Comparison of ENCODE assay signal across 23 cellular contexts in the genomic region with DNA sequence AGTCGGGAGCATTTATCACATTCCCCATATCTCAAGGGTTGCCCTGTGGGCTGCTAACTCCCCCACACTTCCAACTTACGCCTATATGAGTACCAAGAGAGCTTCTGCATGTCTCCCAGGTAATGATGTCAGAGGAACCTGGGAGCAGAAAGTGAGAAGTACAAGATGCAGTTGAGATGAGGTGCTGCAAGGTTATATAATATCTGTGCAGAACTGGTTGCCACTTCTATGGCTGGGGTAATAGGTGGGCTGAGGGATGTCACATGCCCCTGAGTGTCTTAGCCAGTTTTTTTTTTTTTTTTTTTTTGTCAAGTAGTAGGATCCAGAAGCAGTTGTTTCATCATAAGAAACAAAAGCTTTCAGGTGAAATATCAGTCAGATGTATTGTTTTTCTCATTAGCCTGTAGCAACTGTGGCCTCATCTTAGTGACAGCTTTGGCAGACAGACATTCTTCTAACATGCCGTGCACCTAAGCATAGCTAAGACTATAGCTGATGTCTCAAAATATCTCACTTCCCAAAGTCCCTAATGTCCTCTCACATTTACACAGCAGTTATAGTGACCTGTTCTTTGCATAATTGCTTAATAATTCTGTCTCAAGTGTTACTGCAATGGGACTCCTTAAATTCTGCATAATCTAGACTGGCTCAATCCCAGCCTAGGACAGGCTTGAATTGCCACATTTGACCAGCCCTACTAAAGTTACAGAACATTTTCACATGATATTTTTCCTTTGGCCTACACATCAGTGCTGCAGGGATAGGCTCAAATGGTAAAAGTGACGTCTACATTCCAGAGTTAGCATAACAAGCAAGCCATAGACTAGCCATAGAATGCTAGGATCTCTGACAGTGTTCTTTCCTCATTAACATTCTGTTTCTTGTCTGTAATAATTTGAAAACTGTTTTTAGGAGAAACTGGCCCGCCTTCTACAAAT. TPM values are rescaled to one million over a fixed set of nuclear protein-coding genes. Genes with fewer than 3 reads are reported as not detected.
DNase-seq lines count a peak whose midpoint lies in the region; ATAC-seq, FAIRE-seq and TF ChIP-seq lines count a peak whose summit lies in the region.
"Had no signal": no experiment of that assay in that cellular context is flagged by ENCODE, and none has a peak within 500 bp of the region (broad histone marks: within the 10 kb centered on the region; RNA-seq: fewer than 3 reads in every experiment).

No MANE protein-coding gene starts in this region.

- POLR2A ChIA-PET in H1 (lab: Charles Lee; ENCODE audit: partially characterized antibody), result no interaction called here

- H2BK20ac ChIP-seq in H1 (ENCODE audit: low read length), result no peak overlapping the region

- TF ChIP-seq POLR2A in H1 (IDR thresholded peaks at IDR 0.05; ENCODE audit: control extremely low read depth in 1 of 2, low read depth in 2 of 2, low read length in 2 of 2), result no peak

- H3K23ac ChIP-seq in H1 (ENCODE audit: insufficient read length), result no peak overlapping the region

- no peak for ATAC-seq in HG03045 (IDR thresholded peaks at IDR 0.05; ENCODE audit: unreplicated experiment)
- ATAC-seq: A549, Right ventricle myocardium inferior had no signal

- H3K27me3 ChIP-seq in HUES6 (ENCODE audit: control insufficient read depth, insufficient read depth, low read length), result no peaks in the 10 kb centered on the region
- no peaks in the 10 kb centered on the region for H3K27me3 ChIP-seq in H1 (replicated peaks in 1 of 4; ENCODE audit: control insufficient read depth in 3 of 4, extremely low read depth in 1 of 4, insufficient read depth in 3 of 4, low read length in 3 of 4)
- no peaks in the 10 kb centered on the region for H3K27me3 ChIP-seq in tibial artery
- H3K27me3 ChIP-seq: BE2C, SJSA1 had no signal

- FAIRE-seq in H1 (lab: Jason Lieb, UNC), result peak; percentile 50
- FAIRE-seq: D721Med, RCC 7860 had no signal

- intact Hi-C loops in tibial artery (cut with DNase I; ENCODE audit: low total_unique reads), result no loop called here

- no peak overlapping the region for H2BK5ac ChIP-seq in H1 (ENCODE audit: low read depth, low read length)

- WGBS in H1 (ENCODE audit: extremely low coverage in 1 of 2, insufficient coverage in 1 of 2, insufficient read length in 1 of 2, insufficient replicate concordance in 2 of 2, low coverage in 1 of 2, low lambda C conversion rate in 2 of 2, missing lambda C conversion rate in 1 of 2), 2 experiments, result 69% methylated on average over 5 of the region's 5 CpGs; no CpG with 5 or more reads in 1 of the 2 experiments

- no peak overlapping the region for H2BK120ac ChIP-seq in H1 (replicated peaks; ENCODE audit: low read depth, low read length)

- H3K23me2 ChIP-seq in H1 (ENCODE audit: low read depth, low read length), result no peaks in the 10 kb centered on the region

- CTCF ChIA-PET in H1 (lab: Charles Lee; ENCODE audit: partially characterized antibody), result no interaction called here

- no peak overlapping the region for H3K4me3 ChIP-seq in HUES6 (ENCODE audit: low read depth, low read length)
- H3K4me3 ChIP-seq in H1 (ENCODE audit: extremely low read depth in 1 of 4, insufficient read depth in 2 of 4, low read depth in 3 of 4, low read length in 4 of 4), result no peak overlapping the region
- H3K4me3 ChIP-seq in tibial artery, result no peak overlapping the region
- H3K4me3 ChIP-seq: A549, SJSA1 had no signal

- no peak overlapping the region for H4K8ac ChIP-seq in H1 (ENCODE audit: extremely low read depth, insufficient read depth, low read length)

- peak overlapping the region; percentile 51 for H3K27ac ChIP-seq in HUES6 (ENCODE audit: low read depth, low read length)
- H3K27ac ChIP-seq in H1 (ENCODE audit: low read depth, low read length), result no peak overlapping the region
- peak overlapping the region; percentile 37 to 61 for H3K27ac ChIP-seq in tibial artery
- H3K27ac ChIP-seq: A549, SJSA1 had no signal

- H3K4me1 ChIP-seq in HUES6 (ENCODE audit: control insufficient read depth, insufficient read depth, low read length) (peaks cover 12% of the 10 kb centered on the region), H1 (replicated peaks in 1 of 4; ENCODE audit: control insufficient read depth in 3 of 4, insufficient read depth in 4 of 4, low read length in 3 of 4) (peaks cover 0 to 5% (median 0%) of the 10 kb centered on the region in 4 experiments; a peak in 1 of 7 replicates), tibial artery (peaks cover 0 to 58% (median 0%) of the 10 kb centered on the region in 4 donors)
- H3K4me1 ChIP-seq: BE2C, SJSA1 had no signal

- H2BK12ac ChIP-seq in H1 (ENCODE audit: low read depth, low read length), result peak overlapping the region; percentile 27; the same call in 1 of the 2 replicates

- no peak for TF ChIP-seq EP300 in H1 (IDR thresholded peaks at IDR 0.05; ENCODE audit: borderline replicate concordance in 1 of 2, low read depth in 2 of 2, low read length in 2 of 2)

- H3K36me3 ChIP-seq in HUES6 (ENCODE audit: control insufficient read depth, insufficient read depth, low read length) (no peaks in the 10 kb centered on the region), H1 (ENCODE audit: control insufficient read depth in 2 of 4, insufficient read depth in 4 of 4, low read length in 3 of 4) (no peaks in the 10 kb centered on the region), tibial artery (no peaks in the 10 kb centered on the region)
- H3K36me3 ChIP-seq: BE2C, SJSA1 had no signal

- no peak for TF ChIP-seq RAD21 in H1 (IDR thresholded peaks at IDR 0.05 in 1 of 2, conservative IDR thresholded peaks at IDR 0.05 in 1 of 2; ENCODE audit: low read depth in 2 of 2, low read length in 2 of 2)

- no peaks in the 10 kb centered on the region for H3K9me3 ChIP-seq in HUES6 (ENCODE audit: control insufficient read depth, insufficient read depth, low read depth, low read length)
- no peaks in the 10 kb centered on the region for H3K9me3 ChIP-seq in H1 (ENCODE audit: insufficient read depth in 2 of 2, low read depth in 1 of 2, low read length in 1 of 2)
- H3K9me3 ChIP-seq in tibial artery, result no peaks in the 10 kb centered on the region
- H3K9me3 ChIP-seq: A549, BE2C, SJSA1 had no signal

- no peak overlapping the region for H2AFZ ChIP-seq in H1 (ENCODE audit: low read length)

- H3K4ac ChIP-seq in H1 (replicated peaks; ENCODE audit: insufficient read length, low read depth, low read length), result no peak overlapping the region

- no peak overlapping the region for H3K56ac ChIP-seq in H1 (replicated peaks; ENCODE audit: insufficient read length, low read depth, low read length)

- no peak overlapping the region for H2AK5ac ChIP-seq in H1 (ENCODE audit: low read depth, low read length)

- no peaks in the 10 kb centered on the region for H3K79me1 ChIP-seq in H1 (ENCODE audit: low read depth, low read length)

- H2BK15ac ChIP-seq in H1 (ENCODE audit: low read length), result no peak overlapping the region

- no peaks in the 10 kb centered on the region for H3K79me2 ChIP-seq in H1 (ENCODE audit: control insufficient read depth in 1 of 2, insufficient read depth in 2 of 2, low read length in 2 of 2)

- DNase-seq in H1 (ENCODE audit: low read depth in 1 of 2, low spot score in 2 of 2) (no peak), putamen (ENCODE audit: low spot score) (peak; percentile 50), tibial artery (no peak), T-helper 2 cell (no peak), RPMI8226 (no peak)
- DNase-seq: BE2C, DMS53, GF-D8, KBM-7, NCI-H1105, NCI-H2081, NCI-H2171, NCI-H446, NCI-H526, OCI-M1 had no signal

- H3K18ac ChIP-seq in H1 (ENCODE audit: extremely low read depth, low read length), result no peak overlapping the region

- TF ChIP-seq CTCF in H1 (IDR thresholded peaks at IDR 0.05; ENCODE audit: control extremely low read depth in 1 of 3, insufficient read depth in 1 of 3, low read depth in 1 of 3, low read length in 3 of 3) (no peak), tibial artery (IDR thresholded peaks at IDR 0.05) (no peak)

- no peak overlapping the region for H4K5ac ChIP-seq in H1 (ENCODE audit: insufficient read length, low read depth, low read length)

- H3K14ac ChIP-seq in H1 (ENCODE audit: insufficient read length), result no peak overlapping the region

- H4K91ac ChIP-seq in H1 (replicated peaks; ENCODE audit: insufficient read length, low read length), result no peak overlapping the region

- H3K9ac ChIP-seq in HUES6 (ENCODE audit: low read length), result no peak overlapping the region
- no peak overlapping the region for H3K9ac ChIP-seq in H1 (replicated peaks in 1 of 4; ENCODE audit: extremely low read depth in 1 of 4, low read depth in 3 of 4, low read length in 3 of 4)

- H3K4me2 ChIP-seq in H1 (ENCODE audit: insufficient read depth in 1 of 2, low read depth in 2 of 2, low read length in 2 of 2), result peak overlapping the region in 1 of 2 experiments; percentile 35; a peak in 1 of 4 replicates
- H3K4me2 ChIP-seq: A549 had no signal

- no peaks in the 10 kb centered on the region for H4K20me1 ChIP-seq in H1 (replicated peaks in 1 of 2; ENCODE audit: control insufficient read depth in 1 of 2, insufficient read depth in 2 of 2, low read length in 2 of 2)

TF ChIP-seq in H1, 55 proteins besides CTCF, POLR2A, EP300 and RAD21:
- TF ChIP-seq YY1 (IDR thresholded peaks at IDR 0.05; ENCODE audit: low read depth, low read length) (no peak), TEAD4 (IDR thresholded peaks at IDR 0.05; ENCODE audit: low read depth, low read length) (peak; percentile 28; the same call in 1 of the 2 replicates)

RNA-seq across cellular contexts. Expression of a gene that starts 17.9 kb away (rescaled TPM):
- total RNA-seq in H1 (2021; fragmentation: NEBNext Ultra II Directional; extraction: Animal tissue kit (Norgen Biotek cat#: 25700)), result 0.69 and 0.73 TPM in 2 replicates
- polyA plus RNA-seq in H1 (2011; rRNA removed), result 0.96 and 1.1 TPM in 2 replicates
- 1.2 TPM for polyA plus RNA-seq in H1 (2011; cell fraction: cytosol; rRNA removed)
- polyA plus RNA-seq in H1 (2011; cell fraction: nucleus; rRNA removed), result 0.31 TPM
- polyA plus RNA-seq in H1 (2012, experiment 1 of 2), result 0.76 to 1.5 TPM (median 1.1 TPM) in 4 replicates
- polyA plus RNA-seq in H1 (2012, experiment 2 of 2), result 0.68 TPM
- polyA plus RNA-seq in H1 (2013, experiment 1 of 2), result 0.65 TPM
- 0.46 TPM for polyA plus RNA-seq in H1 (2013, experiment 2 of 2)
- 0.76 and 0.78 TPM in 2 replicates for polyA minus RNA-seq in H1 (2011; rRNA and poly(A)+ RNA removed)
- polyA minus RNA-seq in H1 (2011; cell fraction: cytosol; rRNA and poly(A)+ RNA removed), result 0.73 TPM
- polyA minus RNA-seq in H1 (2011; cell fraction: nucleus; rRNA and poly(A)+ RNA removed), result not detected
- total RNA-seq: H4, SJSA1 had no signal
